In the genomic region with DNA sequence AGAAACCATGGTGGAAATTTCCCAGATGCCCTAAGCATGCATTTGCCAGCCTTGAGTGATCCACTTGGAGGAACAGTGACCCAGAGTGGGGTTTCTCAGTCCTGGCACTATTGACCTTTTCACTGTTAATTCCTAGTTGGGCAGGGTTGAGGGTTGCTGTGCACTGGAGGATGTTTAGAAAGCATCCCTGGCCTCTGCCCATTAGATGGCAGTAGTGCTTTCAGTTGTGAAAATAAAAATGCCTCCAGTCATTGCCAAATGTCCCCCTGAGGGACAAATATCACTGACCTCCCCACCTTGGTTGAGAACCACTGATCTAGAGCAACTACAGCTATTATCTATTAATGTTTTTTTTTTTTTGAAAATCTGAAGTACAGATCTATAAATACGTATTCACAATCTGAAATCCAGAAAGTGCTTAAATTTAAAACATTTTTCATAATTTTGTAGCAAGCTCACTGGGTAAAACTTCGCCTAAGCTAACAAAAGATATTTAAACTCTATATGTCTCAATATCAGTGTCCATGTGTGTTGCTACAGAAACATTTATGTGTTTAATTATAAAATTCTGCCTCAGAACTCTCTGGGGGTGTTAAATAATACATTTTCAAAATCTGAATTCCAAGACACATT, we compare ENCODE assay signal across 8 cellular contexts. TPM values are rescaled to one million over a fixed set of nuclear protein-coding genes. Genes with fewer than 3 reads are reported as not detected.
DNase-seq lines count a peak whose midpoint lies in the region; ATAC-seq lines count a peak whose summit lies in the region.
"Had no signal": no experiment of that assay in that cellular context is flagged by ENCODE, and none has a peak within 500 bp of the region (broad histone marks: within the 10 kb centered on the region; RNA-seq: fewer than 3 reads in every experiment).

No MANE protein-coding gene starts in this region.

- H3K36me3 Mint-ChIP-seq in stimulated activated naive B cell treated with anti-CD40 and anti-IgM and Interleukin-4, amounts not matched to agents 10 μg/mL and 1 μg/mL and 100 μg/mL, for 72 hours, result peaks cover 19 to 22% of the 10 kb centered on the region in 2 donors

- ATAC-seq in HG03442 (IDR thresholded peaks at IDR 0.05; ENCODE audit: unreplicated experiment), result peak; percentile 46
- peak; percentile 42 to 43 for ATAC-seq in stimulated activated naive B cell treated with anti-CD40 and anti-IgM and Interleukin-4, amounts not matched to agents 10 μg/mL and 1 μg/mL and 100 μg/mL, for 72 hours (replicated peaks)

- H3K4me1 Mint-ChIP-seq in stimulated activated naive B cell treated with anti-CD40 and anti-IgM and Interleukin-4, amounts not matched to agents 10 μg/mL and 1 μg/mL and 100 μg/mL, for 72 hours, result no peaks in the 10 kb centered on the region
- H3K4me1 Mint-ChIP-seq: memory B cell had no signal

- H3K27ac Mint-ChIP-seq in stimulated activated naive B cell treated with anti-CD40 and anti-IgM and Interleukin-4, amounts not matched to agents 10 μg/mL and 1 μg/mL and 100 μg/mL, for 72 hours, result no peak overlapping the region
- H3K27ac Mint-ChIP-seq: memory B cell had no signal

- no peaks in the 10 kb centered on the region for H3K9me3 Mint-ChIP-seq in stimulated activated naive B cell treated with anti-CD40 and anti-IgM and Interleukin-4, amounts not matched to agents 10 μg/mL and 1 μg/mL and 100 μg/mL, for 72 hours
- H3K9me3 Mint-ChIP-seq: memory B cell had no signal

- H3K4me3 Mint-ChIP-seq in stimulated activated naive B cell treated with anti-CD40 and anti-IgM and Interleukin-4, amounts not matched to agents 10 μg/mL and 1 μg/mL and 100 μg/mL, for 72 hours, result no peak overlapping the region
- H3K4me3 Mint-ChIP-seq: memory B cell had no signal

- no peaks in the 10 kb centered on the region for H3K27me3 Mint-ChIP-seq in stimulated activated naive B cell treated with anti-CD40 and anti-IgM and Interleukin-4, amounts not matched to agents 10 μg/mL and 1 μg/mL and 100 μg/mL, for 72 hours
- H3K27me3 Mint-ChIP-seq: memory B cell had no signal

- DNase-seq in Daoy (ENCODE audit: low read depth), result peak; percentile 46
- DNase-seq in SW480 (ENCODE audit: low spot score), result peak; percentile 14
- peak; percentile 48 for DNase-seq in glomerular visceral epithelial cell (ENCODE audit: extremely low spot score)
- DNase-seq in stimulated activated naive B cell treated with anti-CD40 and anti-IgM and Interleukin-4, amounts not matched to agents 10 μg/mL and 1 μg/mL and 100 μg/mL, for 72 hours, result no peak
- DNase-seq in hepatic stellate cell (ENCODE audit: low spot score), result no peak
- no peak for DNase-seq in stimulated activated CD4-positive, alpha-beta T cell treated with anti-CD3 and anti-CD28 coated beads, Interleukin-4, amount 100 ng/mL, for 24 hours

RNA-seq across cellular contexts. Expression of gene F3, which starts 27.3 kb away (rescaled TPM):
- total RNA-seq in Daoy (2014; rRNA removed; shearing (Covaris generic)), result 73.0 and 96.7 TPM in 2 replicates

Comparison
In these comparisons a context has a peak if more than half of its experiments do, and no peak if none do; other contexts are left out.
1. DNase-seq: peak in Daoy (single experiment), SW480 (single experiment) and glomerular visceral epithelial cell (single experiment); none in stimulated activated naive B cell treated with anti-CD40 and anti-IgM and Interleukin-4, amounts not matched to agents 10 μg/mL and 1 μg/mL and 100 μg/mL, for 72 hours (single experiment), hepatic stellate cell (single experiment) and stimulated activated CD4-positive, alpha-beta T cell treated with anti-CD3 and anti-CD28 coated beads, Interleukin-4, amount 100 ng/mL, for 24 hours (single experiment).